22 cellular contexts compared by ENCODE assay signal in the genomic region with DNA sequence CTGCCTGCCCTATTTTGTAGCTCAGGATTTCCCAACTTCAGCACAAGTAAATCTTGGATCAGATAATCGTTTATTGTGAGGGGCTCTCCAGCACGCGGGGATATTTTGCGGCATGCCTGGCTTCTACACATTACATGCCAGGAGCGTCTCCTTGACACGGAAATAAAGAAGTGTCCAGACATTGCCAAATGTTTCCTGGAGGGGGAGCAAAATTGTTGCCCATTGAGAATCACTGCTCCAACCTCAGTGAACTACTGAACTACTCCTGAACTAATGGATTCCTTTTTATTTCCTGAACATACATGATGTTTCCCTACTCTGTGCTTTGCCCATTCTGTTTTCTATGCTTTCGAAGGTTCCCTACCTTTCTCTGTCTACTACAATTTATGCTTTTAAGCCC.
DNase-seq lines count a peak whose midpoint lies in the region; ATAC-seq, FAIRE-seq and TF ChIP-seq lines count a peak whose summit lies in the region.
"Had no signal": no experiment of that assay in that cellular context is flagged by ENCODE, and none has a peak within 500 bp of the region (broad histone marks: within the 10 kb centered on the region; RNA-seq: fewer than 3 reads in every experiment).

No MANE protein-coding gene starts in this region.

- peaks cover 0 to 11% (median 3%) of the 10 kb centered on the region in 9 donors for H3K9me3 Mint-ChIP-seq in naive thymus-derived CD8-positive, alpha-beta T cell

- H4K20me1 ChIP-seq in GM23248 (ENCODE audit: insufficient read depth) (no peaks in the 10 kb centered on the region), MM.1S (ENCODE audit: insufficient read depth, low read length) (no peaks in the 10 kb centered on the region)

- ATAC-seq in left lobe of liver: peak; percentile 46
- ATAC-seq in naive thymus-derived CD8-positive, alpha-beta T cell: no peak
- ATAC-seq: activated CD8-positive, alpha-beta T cell treated with anti-CD3 and anti-CD28 coated beads for 36 hours; gastrocnemius medialis; T-cell had no signal

- no peak for TF ChIP-seq POLR2A in H54 (IDR thresholded peaks at IDR 0.05; ENCODE audit: low read depth, low read length)

- no peaks in the 10 kb centered on the region for H3K4me1 Mint-ChIP-seq in naive thymus-derived CD8-positive, alpha-beta T cell
- H3K4me1 Mint-ChIP-seq: T-cell had no signal

- DNase-seq in ACHN (peak; percentile 28), H54 (ENCODE audit: insufficient read length, low spot score) (no peak), SK-MEL-5 (ENCODE audit: low read depth, low spot score) (peak; percentile 10), left lobe of liver (ENCODE audit: low spot score) (no peak), GM23248 (no peak), MM.1S (no peak)
- DNase-seq in naive thymus-derived CD8-positive, alpha-beta T cell: no peak
- no peak for DNase-seq in activated naive CD4-positive, alpha-beta T cell treated with Interleukin-2 at 50 U/mL for 16 hours
- DNase-seq: activated CD8-positive, alpha-beta T cell treated with anti-CD3 and anti-CD28 coated beads for 36 hours; activated T-cell treated with anti-CD3 and anti-CD28 coated beads, Interleukin-2, amount 50 U/mL, for 48 hours; AML-193; brain microvascular endothelial cell; Calu3; erythroblast; gastrocnemius medialis; left ventricle myocardium inferior; NCI-H345; T-cell had no signal

- H3K36me3 Mint-ChIP-seq in naive thymus-derived CD8-positive, alpha-beta T cell: no peaks in the 10 kb centered on the region
- H3K36me3 Mint-ChIP-seq: activated naive CD8-positive, alpha-beta T cell; T-cell had no signal

- H3K27me3 Mint-ChIP-seq in naive thymus-derived CD8-positive, alpha-beta T cell: no peaks in the 10 kb centered on the region
- H3K27me3 Mint-ChIP-seq: activated CD8-positive, alpha-beta T cell treated with anti-CD3 and anti-CD28 coated beads for 36 hours; activated naive CD8-positive, alpha-beta T cell; dendritic cell treated with granulocyte-macrophage colony-stimulating factor and Interleukin-4, amounts not matched to agents 40 ng/mL and 50 ng/mL, for 4 days; T-cell had no signal

- H3F3A ChIP-seq in GM23248 (ENCODE audit: insufficient read depth): no peaks in the 10 kb centered on the region
- no peaks in the 10 kb centered on the region for H3F3A ChIP-seq in MM.1S (ENCODE audit: insufficient read depth, low read length)

- no peak overlapping the region for H2AFZ ChIP-seq in GM23248
- no peak overlapping the region for H2AFZ ChIP-seq in MM.1S (ENCODE audit: low read length)

- no peaks in the 10 kb centered on the region for H3K79me2 ChIP-seq in GM23248 (ENCODE audit: insufficient read depth)
- no peaks in the 10 kb centered on the region for H3K79me2 ChIP-seq in MM.1S (ENCODE audit: low read length)

- H3K4me2 ChIP-seq in GM23248 (ENCODE audit: unreplicated experiment) (no peak overlapping the region), MM.1S (ENCODE audit: low read depth, low read length) (no peak overlapping the region)

- no peaks in the 10 kb centered on the region for H3K9me2 ChIP-seq in GM23248 (ENCODE audit: insufficient read depth)
- no peaks in the 10 kb centered on the region for H3K9me2 ChIP-seq in MM.1S (replicated peaks; ENCODE audit: insufficient read depth, low read length)

- POLR2A ChIA-PET in naive thymus-derived CD8-positive, alpha-beta T cell (lab: Charles Lee): no interaction called here

- no peak for TF ChIP-seq CTCF in MM.1S (IDR thresholded peaks at IDR 0.05; ENCODE audit: low read length)

- no peaks in the 10 kb centered on the region for H3K9me3 ChIP-seq in GM23248 (ENCODE audit: low read depth)
- no peaks in the 10 kb centered on the region for H3K9me3 ChIP-seq in MM.1S (replicated peaks; ENCODE audit: insufficient read depth, low read length)
- H3K9me3 ChIP-seq: gastrocnemius medialis, left ventricle myocardium inferior had no signal

- H3K27ac Mint-ChIP-seq in naive thymus-derived CD8-positive, alpha-beta T cell: no peak overlapping the region
- H3K27ac Mint-ChIP-seq: activated CD8-positive, alpha-beta T cell treated with anti-CD3 and anti-CD28 coated beads for 36 hours; activated naive CD8-positive, alpha-beta T cell; dendritic cell treated with granulocyte-macrophage colony-stimulating factor and Interleukin-4, amounts not matched to agents 40 ng/mL and 50 ng/mL, for 4 days; T-cell had no signal

- H3K4me3 Mint-ChIP-seq in naive thymus-derived CD8-positive, alpha-beta T cell: no peak overlapping the region
- H3K4me3 Mint-ChIP-seq: activated CD8-positive, alpha-beta T cell treated with anti-CD3 and anti-CD28 coated beads for 36 hours; activated naive CD8-positive, alpha-beta T cell; dendritic cell treated with granulocyte-macrophage colony-stimulating factor and Interleukin-4, amounts not matched to agents 40 ng/mL and 50 ng/mL, for 4 days; T-cell had no signal

- H3K9ac ChIP-seq in GM23248 (no peak overlapping the region), MM.1S (ENCODE audit: low read length) (no peak overlapping the region)

- in situ Hi-C loops in ACHN (cut with HindIII; ENCODE audit: low pct_ligation_motif_present, low pct_unique_long_range_greater_than_20kb, low sequenced_read_pairs) (no loop called here), SK-MEL-5 (cut with HindIII; ENCODE audit: low pct_unique_long_range_greater_than_20kb, low sequenced_read_pairs) (no loop called here), GM23248 (cut with MboI) (no loop called here)

- peak; percentile 82 for FAIRE-seq in H54 (lab: Jason Lieb, UNC)
- FAIRE-seq: urothelium cell line had no signal

- H3K36me3 ChIP-seq in GM23248 (ENCODE audit: low read depth) (no peaks in the 10 kb centered on the region), MM.1S (replicated peaks; ENCODE audit: insufficient read depth, low read length) (no peaks in the 10 kb centered on the region)
- H3K36me3 ChIP-seq: brain microvascular endothelial cell, gastrocnemius medialis, left ventricle myocardium inferior had no signal

- H3K4me3 ChIP-seq in GM23248: no peak overlapping the region
- H3K4me3 ChIP-seq in MM.1S (ENCODE audit: low read length): no peak overlapping the region
- H3K4me3 ChIP-seq: gastrocnemius medialis, left ventricle myocardium inferior had no signal

- no peaks in the 10 kb centered on the region for H3K27me3 ChIP-seq in GM23248 (replicated peaks; ENCODE audit: insufficient read depth)
- H3K27me3 ChIP-seq in MM.1S (replicated peaks; ENCODE audit: insufficient read depth, low read length): no peaks in the 10 kb centered on the region
- H3K27me3 ChIP-seq: brain microvascular endothelial cell, gastrocnemius medialis had no signal

- no peaks in the 10 kb centered on the region for H3K4me1 ChIP-seq in GM23248 (ENCODE audit: insufficient read depth)
- no peaks in the 10 kb centered on the region for H3K4me1 ChIP-seq in MM.1S (ENCODE audit: low read length)
- H3K4me1 ChIP-seq: gastrocnemius medialis, left ventricle myocardium inferior had no signal

- H3K27ac ChIP-seq in GM23248 (no peak overlapping the region), MM.1S (ENCODE audit: low read length) (no peak overlapping the region)
- H3K27ac ChIP-seq: brain microvascular endothelial cell, gastrocnemius medialis, left ventricle myocardium inferior, VCaP had no signal

- WGBS in GM23248 (ENCODE audit: low coverage in 1 of 2, low lambda C conversion rate in 2 of 2, missing lambda C conversion rate in 2 of 2), 2 experiments: 52 to 56% methylated on average over 7 of the region's 7 CpGs

Comparison
In these comparisons a context has a peak if more than half of its experiments do, and no peak if none do; other contexts are left out.
1. DNase-seq: peak in ACHN (single experiment) and SK-MEL-5 (single experiment); none in H54 (single experiment), left lobe of liver (single experiment), naive thymus-derived CD8-positive, alpha-beta T cell (0 of 10), GM23248 (single experiment), activated naive CD4-positive, alpha-beta T cell treated with Interleukin-2 at 50 U/mL for 16 hours (single experiment) and MM.1S (single experiment).